24 cellular contexts compared by ENCODE assay signal in the genomic region with DNA sequence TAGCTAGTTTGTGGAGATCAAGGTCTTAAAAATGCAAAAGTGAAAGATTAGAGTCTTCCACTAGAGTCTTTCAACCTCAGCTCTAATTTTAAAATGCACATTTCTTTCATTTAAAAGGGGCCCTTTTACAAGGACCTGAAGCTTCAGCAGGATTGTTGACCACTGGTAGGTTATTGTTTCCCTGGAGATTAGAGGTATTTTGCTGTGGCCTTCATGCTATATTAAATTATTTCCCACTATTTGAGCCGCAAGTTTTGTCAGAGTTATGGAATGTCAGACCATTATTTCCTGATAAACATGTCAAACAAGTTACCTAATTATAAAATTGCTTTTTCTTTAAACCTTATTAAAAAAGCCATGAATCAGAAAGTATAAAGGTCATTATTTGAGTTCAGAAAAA.
DNase-seq lines count a peak whose midpoint lies in the region; ATAC-seq and TF ChIP-seq lines count a peak whose summit lies in the region.
"Had no signal": no experiment of that assay in that cellular context is flagged by ENCODE, and none has a peak within 500 bp of the region (broad histone marks: within the 10 kb centered on the region; RNA-seq: fewer than 3 reads in every experiment).

No MANE protein-coding gene starts in this region.

- in situ Hi-C loops in astrocyte of the cerebellum (cut with HindIII; ENCODE audit: low sequenced_read_pairs): no loop called here

- DNase-seq in Karpas-422 (peak; percentile 7), astrocyte of the cerebellum (ENCODE audit: low read depth) (peak; percentile 64), fibroblast of pulmonary artery (ENCODE audit: low read depth) (peak; percentile 66), pulmonary artery endothelial cell (ENCODE audit: low read depth, low spot score) (peak; percentile 67), upper lobe of right lung (no peak)
- no peak for DNase-seq in stimulated activated CD4-positive, alpha-beta T cell treated with anti-CD3 and anti-CD28 coated beads, Interleukin-12 subunit alpha, Interleukin-12 subunit beta, amount 100 ng/mL, for 4 hours
- DNase-seq: activated CD4-positive, alpha-beta T cell treated with anti-CD3 and anti-CD28 coated beads, Interleukin-2, amount 50 U/mL, for 4 hours; activated naive CD4-positive, alpha-beta T cell treated with Interleukin-2 at 50 U/mL for 16 hours; amniotic stem cell; C1 segment of cervical spinal cord; Caco-2; DMS79 treated with DMSO at 0.1 percent for 48 hours; glutamatergic neuron; HFFc6; left colon; NCI-H146; NCI-H2107; NCI-H446 treated with DMSO at 0.1 percent for 48 hours; NCI-H82; RPMI8226; stimulated activated CD8-positive, alpha-beta memory T cell treated with anti-CD3 and anti-CD28 coated beads, Interleukin-4, amount 100 ng/mL, for 48 hours; stimulated activated naive CD8-positive, alpha-beta T cell treated with anti-CD3 and anti-CD28 coated beads, Interleukin-15, amount 100 ng/mL, for 72 hours; thyroid gland had no signal

- no peak overlapping the region for H3K9ac ChIP-seq in Karpas-422 (ENCODE audit: low read length)

- H3K27ac ChIP-seq in Karpas-422 (ENCODE audit: low read length) (no peak overlapping the region), upper lobe of right lung (no peak overlapping the region)
- H3K27ac ChIP-seq: thyroid gland had no signal

- H4K20me1 ChIP-seq in Karpas-422 (ENCODE audit: insufficient read depth, low read depth, low read length): no peaks in the 10 kb centered on the region

- H3K4me1 ChIP-seq in Karpas-422 (ENCODE audit: low read length) (no peaks in the 10 kb centered on the region), upper lobe of right lung (no peaks in the 10 kb centered on the region)
- H3K4me1 ChIP-seq: Caco-2, thyroid gland had no signal

- H3K4me3 ChIP-seq in Karpas-422 (ENCODE audit: low read length) (no peak overlapping the region), astrocyte of the cerebellum (ENCODE audit: low read depth, low read length) (no peak overlapping the region), fibroblast of pulmonary artery (replicated peaks; ENCODE audit: low read depth, low read length) (no peak overlapping the region), upper lobe of right lung (no peak overlapping the region)
- H3K4me3 ChIP-seq: thyroid gland had no signal

- H3K9me3 ChIP-seq in Karpas-422 (ENCODE audit: low read length) (no peaks in the 10 kb centered on the region), upper lobe of right lung (no peaks in the 10 kb centered on the region)
- H3K9me3 ChIP-seq: Caco-2, thyroid gland had no signal

- H3K79me2 ChIP-seq in Karpas-422 (ENCODE audit: low read length): no peaks in the 10 kb centered on the region

- TF ChIP-seq CTCF in astrocyte of the cerebellum (IDR thresholded peaks at IDR 0.05; ENCODE audit: low read depth, low read length, missing control alignments): no peak
- TF ChIP-seq CTCF in fibroblast of pulmonary artery (IDR thresholded peaks at IDR 0.05; ENCODE audit: low read length, missing control alignments): no peak
- no peak for TF ChIP-seq CTCF in upper lobe of right lung (IDR thresholded peaks at IDR 0.05)

- H3K27me3 ChIP-seq in Karpas-422 (ENCODE audit: low read length) (no peaks in the 10 kb centered on the region), upper lobe of right lung (no peaks in the 10 kb centered on the region)
- H3K27me3 ChIP-seq: thyroid gland had no signal

- H3K36me3 ChIP-seq in Karpas-422 (ENCODE audit: insufficient read depth, low read length) (no peaks in the 10 kb centered on the region), upper lobe of right lung (no peaks in the 10 kb centered on the region)
- H3K36me3 ChIP-seq: thyroid gland had no signal

- intact Hi-C loops in upper lobe of right lung (cut with DNase I): no loop called here

- no peak overlapping the region for H3K4me2 ChIP-seq in Karpas-422 (ENCODE audit: low read depth, low read length, poor library complexity, severe bottlenecking)

- ATAC-seq in upper lobe of right lung (no peak), GM18519 (IDR thresholded peaks at IDR 0.05; ENCODE audit: low FRiP score, unreplicated experiment) (no peak)
- ATAC-seq: left colon; stimulated activated naive CD8-positive, alpha-beta T cell treated with anti-CD3 and anti-CD28 coated beads, Interleukin-15, amount 100 ng/mL, for 72 hours had no signal

- no peak overlapping the region for H2AFZ ChIP-seq in Karpas-422 (ENCODE audit: low read length)

- no peaks in the 10 kb centered on the region for H3K9me2 ChIP-seq in Karpas-422 (replicated peaks; ENCODE audit: insufficient read depth, low read length)

Comparison
In these comparisons a context has a peak if more than half of its experiments do, and no peak if none do; other contexts are left out.
1. DNase-seq: peak in Karpas-422 (single experiment), astrocyte of the cerebellum (single experiment), fibroblast of pulmonary artery (single experiment) and pulmonary artery endothelial cell (single experiment); none in stimulated activated CD4-positive, alpha-beta T cell treated with anti-CD3 and anti-CD28 coated beads, Interleukin-12 subunit alpha, Interleukin-12 subunit beta, amount 100 ng/mL, for 4 hours (single experiment) and upper lobe of right lung (single experiment).